1 cellular context compared by ENCODE assay signal in genomic region chr1:58652351-58653184, GRCh38.
A peak's percentile ranks its signal among the peaks of the same experiment; 100 is the strongest.
TF ChIP-seq lines count a peak whose summit lies in the region.

No MANE protein-coding gene starts in this region.

TF ChIP-seq in H1, 55 proteins besides CTCF, POLR2A, EP300 and RAD21:
- no peak for TF ChIP-seq GTF2F1 (IDR thresholded peaks at IDR 0.05; ENCODE audit: borderline replicate concordance, low read depth, low read length)
- no peak for TF ChIP-seq BACH1 (IDR thresholded peaks at IDR 0.05; ENCODE audit: low read length)
- TF ChIP-seq KDM5A (IDR thresholded peaks at IDR 0.05; ENCODE audit: low read length): no peak
- TF ChIP-seq SAP30 (IDR thresholded peaks at IDR 0.05; ENCODE audit: insufficient read depth, insufficient replicate concordance, low read length): no peak
- no peak for TF ChIP-seq SP4 (IDR thresholded peaks at IDR 0.05; ENCODE audit: low read length)
- TF ChIP-seq CREB1 (IDR thresholded peaks at IDR 0.05): peak; percentile 26; the same call in 1 of the 2 replicates
- no peak for TF ChIP-seq EGR1 (IDR thresholded peaks at IDR 0.05; ENCODE audit: borderline replicate concordance, low read depth, low read length)
- peak; percentile 20; the same call in 1 of the 2 replicates for TF ChIP-seq MAFK (IDR thresholded peaks at IDR 0.05; ENCODE audit: low read depth, low read length)
- TF ChIP-seq GABPA (IDR thresholded peaks at IDR 0.05; ENCODE audit: borderline replicate concordance, insufficient read depth, low read length): no peak
TF ChIP-seq in H1: peak in this region for 2.
